Comparison of ENCODE assay signal across 1 cellular context in genomic region chr17:7214300-7215135, GRCh38.
TF ChIP-seq lines count a peak whose summit lies in the region.

No MANE protein-coding gene starts in this region.

TF ChIP-seq in SK-N-SH, 30 proteins besides CTCF, POLR2A, EP300 and RAD21 (continued from another document):
- TF ChIP-seq REST (IDR thresholded peaks at IDR 0.05; ENCODE audit: low read depth, low read length) (no peak), RFX5 (IDR thresholded peaks at IDR 0.05; ENCODE audit: low read length) (peak; percentile 97), ZBTB33 (IDR thresholded peaks at IDR 0.05; ENCODE audit: borderline replicate concordance, low read depth) (no peak), NFIC (IDR thresholded peaks at IDR 0.05; ENCODE audit: borderline replicate concordance) (no peak), TEAD4 (IDR thresholded peaks at IDR 0.05; ENCODE audit: borderline replicate concordance, insufficient read depth) (no peak), MAX (IDR thresholded peaks at IDR 0.05; ENCODE audit: low read depth) (peak; percentile 52; the same call in 1 of the 2 replicates), RCOR1 (IDR thresholded peaks at IDR 0.05; ENCODE audit: low read length) (no peak), YY1 (IDR thresholded peaks at IDR 0.05; ENCODE audit: low read depth) (0 out of 2 replicates have a peak, but pooled peaks have one; percentile 7), POLR2AphosphoS5 (IDR thresholded peaks at IDR 0.05; ENCODE audit: low read depth, low read length) (no peak), SMC3 (IDR thresholded peaks at IDR 0.05; ENCODE audit: low read depth, low read length) (no peak), RXRA (IDR thresholded peaks at IDR 0.05; ENCODE audit: borderline replicate concordance, low read depth) (no peak), IRF3 (IDR thresholded peaks at IDR 0.05; ENCODE audit: low read depth, low read length) (peak; percentile 47; the same call in 1 of the 2 replicates), FOXJ3 (CRISPR knock-in tag; IDR thresholded peaks at IDR 0.05) (no peak), TCF12 (IDR thresholded peaks at IDR 0.05) (no peak), USF2 (IDR thresholded peaks at IDR 0.05; ENCODE audit: borderline replicate concordance, low read depth, low read length) (no peak), GATA2 (CRISPR knock-in tag; IDR thresholded peaks at IDR 0.05) (peak; percentile 73), FOSL2 (IDR thresholded peaks at IDR 0.05; ENCODE audit: borderline replicate concordance, low read depth) (no peak), NRF1 (IDR thresholded peaks at IDR 0.05; ENCODE audit: low read depth, low read length) (no peak), USF1 (IDR thresholded peaks at IDR 0.05; ENCODE audit: borderline replicate concordance, low read depth) (no peak)
